ENCODE assay signal across 1 cellular context in the genomic region with DNA sequence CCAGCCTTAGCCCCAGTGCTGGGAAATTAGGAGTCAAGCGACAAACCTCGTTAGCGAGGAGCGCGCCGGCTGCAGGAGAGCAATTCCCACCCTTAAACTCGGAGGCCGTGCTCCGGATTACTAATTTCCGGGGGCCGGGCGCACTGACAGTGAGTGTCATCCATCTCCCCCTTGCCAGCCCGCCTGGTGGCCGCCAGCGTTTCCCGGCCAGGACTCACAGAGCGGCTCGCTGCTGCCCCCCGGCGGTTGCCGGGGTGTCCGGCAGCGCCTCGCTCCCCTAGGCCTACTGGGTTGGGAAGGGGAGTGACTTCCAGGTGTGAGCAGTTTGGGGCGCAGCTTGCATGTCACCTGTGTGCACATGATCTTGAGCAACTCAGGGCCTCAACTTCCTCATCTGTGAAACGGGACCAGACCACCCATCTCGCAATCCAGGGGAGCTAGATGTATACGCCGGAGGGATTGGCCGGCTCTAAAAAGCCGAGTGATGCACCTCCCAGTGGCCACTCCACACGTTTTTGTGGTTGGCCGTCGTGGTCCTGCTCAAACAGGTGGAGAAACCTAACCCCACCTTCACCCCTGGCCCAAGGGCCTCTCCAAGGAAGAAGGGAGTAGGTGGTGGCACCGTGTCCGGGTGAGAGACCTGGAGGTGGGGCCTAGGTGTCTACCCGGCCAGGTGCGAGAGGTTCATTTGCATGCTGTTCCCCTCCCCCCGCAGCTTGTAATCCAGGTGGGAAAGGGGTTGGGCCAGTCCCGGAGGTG.
TF ChIP-seq lines count a peak whose summit lies in the region.

No MANE protein-coding gene starts in this region.

TF ChIP-seq in HepG2, 621 proteins besides CTCF, POLR2A, EP300 and RAD21 (continued from another document and continues in another):
- TF ChIP-seq, protein P1, sequence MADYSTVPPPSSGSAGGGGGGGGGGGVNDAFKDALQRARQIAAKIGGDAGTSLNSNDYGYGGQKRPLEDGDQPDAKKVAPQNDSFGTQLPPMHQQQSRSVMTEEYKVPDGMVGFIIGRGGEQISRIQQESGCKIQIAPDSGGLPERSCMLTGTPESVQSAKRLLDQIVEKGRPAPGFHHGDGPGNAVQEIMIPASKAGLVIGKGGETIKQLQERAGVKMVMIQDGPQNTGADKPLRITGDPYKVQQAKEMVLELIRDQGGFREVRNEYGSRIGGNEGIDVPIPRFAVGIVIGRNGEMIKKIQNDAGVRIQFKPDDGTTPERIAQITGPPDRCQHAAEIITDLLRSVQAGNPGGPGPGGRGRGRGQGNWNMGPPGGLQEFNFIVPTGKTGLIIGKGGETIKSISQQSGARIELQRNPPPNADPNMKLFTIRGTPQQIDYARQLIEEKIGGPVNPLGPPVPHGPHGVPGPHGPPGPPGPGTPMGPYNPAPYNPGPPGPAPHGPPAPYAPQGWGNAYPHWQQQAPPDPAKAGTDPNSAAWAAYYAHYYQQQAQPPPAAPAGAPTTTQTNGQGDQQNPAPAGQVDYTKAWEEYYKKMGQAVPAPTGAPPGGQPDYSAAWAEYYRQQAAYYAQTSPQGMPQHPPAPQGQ (CRISPR knock-in tag; IDR thresholded peaks at IDR 0.05; ENCODE audit: borderline replicate concordance) = 0 out of 2 replicates have a peak, but pooled peaks have one; percentile 50
- TF ChIP-seq ZFX (CRISPR knock-in tag; IDR thresholded peaks at IDR 0.05; ENCODE audit: low read depth) (peak; percentile 77), KIAA2018 (CRISPR knock-in tag; IDR thresholded peaks at IDR 0.05; ENCODE audit: borderline replicate concordance) (no peak), KLF9 (CRISPR knock-in tag; IDR thresholded peaks at IDR 0.05; ENCODE audit: low read depth) (0 out of 2 replicates have a peak, but pooled peaks have one; percentile 68), ZNF230 (CRISPR knock-in tag; IDR thresholded peaks at IDR 0.05) (peak; percentile 90; the same call in 1 of the 2 replicates), KLF15 (CRISPR knock-in tag; IDR thresholded peaks at IDR 0.05; ENCODE audit: borderline replicate concordance) (no peak; the same call in 1 of the 2 replicates), SUZ12 (IDR thresholded peaks at IDR 0.05; ENCODE audit: low read depth, low read length) (no peak), FOXK1 (CRISPR knock-in tag; IDR thresholded peaks at IDR 0.05; ENCODE audit: borderline replicate concordance, low read depth) (peak; percentile 44; the same call in 1 of the 2 replicates), POLR2G (IDR thresholded peaks at IDR 0.05; ENCODE audit: low read depth, low read length) (no peak), ZNF570 (CRISPR knock-in tag; IDR thresholded peaks at IDR 0.05; ENCODE audit: borderline replicate concordance) (no peak; the same call in none of the 2 replicates), PAWR (CRISPR knock-in tag; IDR thresholded peaks at IDR 0.05; ENCODE audit: borderline replicate concordance) (peak; percentile 84; the same call in 1 of the 2 replicates), SMC3 (IDR thresholded peaks at IDR 0.05; ENCODE audit: low read length) (no peak; the same call in 1 of the 2 replicates), ZNF263 (CRISPR knock-in tag; IDR thresholded peaks at IDR 0.05) (peak; percentile 78), ZNF75D (CRISPR knock-in tag; IDR thresholded peaks at IDR 0.05; ENCODE audit: borderline replicate concordance) (no peak)
- TF ChIP-seq, protein P2, sequence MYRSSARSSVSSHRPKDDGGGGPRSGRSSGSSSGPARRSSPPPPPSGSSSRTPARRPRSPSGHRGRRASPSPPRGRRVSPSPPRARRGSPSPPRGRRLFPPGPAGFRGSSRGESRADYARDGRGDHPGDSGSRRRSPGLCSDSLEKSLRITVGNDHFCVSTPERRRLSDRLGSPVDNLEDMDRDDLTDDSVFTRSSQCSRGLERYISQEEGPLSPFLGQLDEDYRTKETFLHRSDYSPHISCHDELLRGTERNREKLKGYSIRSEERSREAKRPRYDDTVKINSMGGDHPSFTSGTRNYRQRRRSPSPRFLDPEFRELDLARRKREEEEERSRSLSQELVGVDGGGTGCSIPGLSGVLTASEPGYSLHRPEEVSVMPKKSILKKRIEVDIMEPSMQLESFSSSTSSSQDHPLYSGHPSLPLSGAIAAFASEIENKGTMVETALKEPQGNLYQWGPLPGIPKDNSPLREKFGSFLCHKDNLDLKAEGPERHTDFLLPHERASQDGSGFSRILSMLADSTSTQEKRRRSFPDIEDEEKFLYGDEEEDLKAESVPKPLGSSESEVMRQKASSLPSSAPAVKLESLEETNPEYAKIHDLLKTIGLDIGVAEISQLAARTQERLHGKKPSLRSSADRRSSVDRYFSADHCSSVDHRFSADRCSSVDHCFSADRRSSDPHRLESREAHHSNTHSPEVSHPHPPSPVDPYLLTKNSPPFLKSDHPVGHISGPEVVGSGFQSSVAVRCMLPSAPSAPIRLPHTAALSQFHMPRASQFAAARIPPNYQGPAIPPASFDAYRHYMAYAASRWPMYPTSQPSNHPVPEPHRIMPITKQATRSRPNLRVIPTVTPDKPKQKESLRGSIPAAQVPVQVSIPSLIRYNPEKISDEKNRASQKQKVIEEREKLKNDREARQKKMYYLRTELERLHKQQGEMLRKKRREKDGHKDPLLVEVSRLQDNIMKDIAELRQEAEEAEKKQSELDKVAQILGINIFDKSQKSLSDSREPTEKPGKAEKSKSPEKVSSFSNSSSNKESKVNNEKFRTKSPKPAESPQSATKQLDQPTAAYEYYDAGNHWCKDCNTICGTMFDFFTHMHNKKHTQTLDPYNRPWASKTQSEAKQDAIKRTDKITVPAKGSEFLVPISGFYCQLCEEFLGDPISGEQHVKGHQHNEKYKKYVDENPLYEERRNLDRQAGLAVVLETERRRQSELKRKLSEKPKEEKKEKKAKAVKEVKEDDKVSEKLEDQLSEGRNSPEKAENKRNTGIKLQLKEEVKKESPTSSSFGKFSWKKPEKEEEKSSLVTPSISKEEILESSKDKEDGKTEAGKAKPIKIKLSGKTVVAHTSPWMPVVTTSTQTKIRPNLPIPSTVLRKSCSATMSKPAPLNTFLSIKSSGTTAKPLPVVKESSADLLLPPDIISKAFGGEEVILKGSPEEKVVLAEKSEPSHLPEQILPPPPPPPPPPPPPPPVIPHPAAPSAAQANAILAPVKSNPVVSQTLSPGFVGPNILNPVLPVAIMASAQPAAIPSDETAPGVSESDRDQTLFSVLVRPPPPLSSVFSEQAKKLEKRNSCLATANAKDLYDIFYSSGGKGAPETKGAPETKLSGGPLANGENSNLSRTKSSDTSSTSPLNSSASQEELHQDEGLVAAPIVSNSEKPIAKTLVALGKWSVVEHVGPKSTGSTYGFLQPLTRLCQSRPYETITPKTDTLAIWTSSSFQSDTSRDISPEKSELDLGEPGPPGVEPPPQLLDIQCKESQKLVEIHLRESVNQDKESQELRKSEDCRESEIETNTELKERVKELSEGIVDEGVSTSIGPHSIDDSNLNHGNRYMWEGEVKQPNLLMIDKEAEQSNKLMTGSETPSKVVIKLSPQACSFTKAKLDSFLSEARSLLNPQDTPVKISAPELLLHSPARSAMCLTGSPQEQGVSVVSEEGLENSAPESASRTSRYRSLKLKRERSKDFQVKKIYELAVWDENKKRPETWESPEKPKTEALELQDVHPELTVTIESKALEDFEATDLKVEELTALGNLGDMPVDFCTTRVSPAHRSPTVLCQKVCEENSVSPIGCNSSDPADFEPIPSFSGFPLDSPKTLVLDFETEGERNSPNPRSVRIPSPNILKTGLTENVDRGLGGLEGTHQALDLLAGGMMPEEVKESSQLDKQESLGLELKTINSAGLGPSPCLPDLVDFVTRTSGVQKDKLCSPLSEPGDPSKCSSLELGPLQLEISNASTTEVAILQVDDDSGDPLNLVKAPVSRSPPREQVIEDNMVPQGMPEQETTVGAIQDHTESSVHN (CRISPR knock-in tag; IDR thresholded peaks at IDR 0.05) = peak; percentile 96
- TF ChIP-seq, protein P3, sequence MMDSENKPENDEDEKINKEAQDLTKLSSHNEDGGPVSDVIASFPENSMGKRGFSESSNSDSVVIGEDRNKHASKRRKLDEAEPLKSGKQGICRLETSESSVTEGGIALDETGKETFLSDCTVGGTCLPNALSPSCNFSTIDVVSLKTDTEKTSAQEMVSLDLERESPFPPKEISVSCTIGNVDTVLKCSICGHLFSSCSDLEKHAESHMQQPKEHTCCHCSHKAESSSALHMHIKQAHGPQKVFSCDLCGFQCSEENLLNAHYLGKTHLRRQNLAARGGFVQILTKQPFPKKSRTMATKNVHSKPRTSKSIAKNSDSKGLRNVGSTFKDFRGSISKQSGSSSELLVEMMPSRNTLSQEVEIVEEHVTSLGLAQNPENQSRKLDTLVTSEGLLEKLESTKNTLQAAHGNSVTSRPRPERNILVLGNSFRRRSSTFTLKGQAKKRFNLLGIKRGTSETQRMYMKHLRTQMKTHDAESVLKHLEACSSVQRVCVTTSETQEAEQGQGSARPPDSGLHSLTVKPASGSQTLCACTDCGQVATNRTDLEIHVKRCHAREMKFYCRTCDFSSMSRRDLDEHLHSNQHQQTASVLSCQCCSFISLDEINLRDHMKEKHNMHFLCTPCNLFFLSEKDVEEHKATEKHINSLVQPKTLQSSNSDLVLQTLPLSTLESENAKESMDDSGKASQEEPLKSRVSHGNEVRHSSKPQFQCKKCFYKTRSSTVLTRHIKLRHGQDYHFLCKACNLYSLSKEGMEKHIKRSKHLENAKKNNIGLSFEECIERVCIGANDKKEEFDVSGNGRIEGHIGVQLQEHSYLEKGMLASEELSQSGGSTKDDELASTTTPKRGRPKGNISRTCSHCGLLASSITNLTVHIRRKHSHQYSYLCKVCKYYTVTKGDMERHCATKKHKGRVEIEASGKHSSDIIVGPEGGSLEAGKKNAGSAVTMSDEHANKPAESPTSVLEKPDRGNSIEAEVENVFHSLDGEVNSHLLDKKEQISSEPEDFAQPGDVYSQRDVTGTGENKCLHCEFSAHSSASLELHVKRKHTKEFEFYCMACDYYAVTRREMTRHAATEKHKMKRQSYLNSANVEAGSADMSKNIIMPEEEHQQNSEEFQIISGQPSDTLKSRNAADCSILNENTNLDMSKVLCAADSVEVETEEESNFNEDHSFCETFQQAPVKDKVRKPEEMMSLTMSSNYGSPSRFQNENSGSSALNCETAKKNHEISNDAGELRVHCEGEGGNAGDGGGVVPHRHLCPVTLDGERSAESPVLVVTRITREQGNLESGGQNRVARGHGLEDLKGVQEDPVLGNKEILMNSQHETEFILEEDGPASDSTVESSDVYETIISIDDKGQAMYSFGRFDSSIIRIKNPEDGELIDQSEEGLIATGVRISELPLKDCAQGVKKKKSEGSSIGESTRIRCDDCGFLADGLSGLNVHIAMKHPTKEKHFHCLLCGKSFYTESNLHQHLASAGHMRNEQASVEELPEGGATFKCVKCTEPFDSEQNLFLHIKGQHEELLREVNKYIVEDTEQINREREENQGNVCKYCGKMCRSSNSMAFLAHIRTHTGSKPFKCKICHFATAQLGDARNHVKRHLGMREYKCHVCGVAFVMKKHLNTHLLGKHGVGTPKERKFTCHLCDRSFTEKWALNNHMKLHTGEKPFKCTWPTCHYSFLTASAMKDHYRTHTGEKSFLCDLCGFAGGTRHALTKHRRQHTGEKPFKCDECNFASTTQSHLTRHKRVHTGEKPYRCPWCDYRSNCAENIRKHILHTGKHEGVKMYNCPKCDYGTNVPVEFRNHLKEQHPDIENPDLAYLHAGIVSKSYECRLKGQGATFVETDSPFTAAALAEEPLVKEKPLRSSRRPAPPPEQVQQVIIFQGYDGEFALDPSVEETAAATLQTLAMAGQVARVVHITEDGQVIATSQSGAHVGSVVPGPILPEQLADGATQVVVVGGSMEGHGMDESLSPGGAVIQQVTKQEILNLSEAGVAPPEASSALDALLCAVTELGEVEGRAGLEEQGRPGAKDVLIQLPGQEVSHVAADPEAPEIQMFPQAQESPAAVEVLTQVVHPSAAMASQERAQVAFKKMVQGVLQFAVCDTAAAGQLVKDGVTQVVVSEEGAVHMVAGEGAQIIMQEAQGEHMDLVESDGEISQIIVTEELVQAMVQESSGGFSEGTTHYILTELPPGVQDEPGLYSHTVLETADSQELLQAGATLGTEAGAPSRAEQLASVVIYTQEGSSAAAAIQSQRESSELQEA (CRISPR knock-in tag; IDR thresholded peaks at IDR 0.05; ENCODE audit: not compliant biosample characterization) = peak; percentile 46
